ENCODE assay signal across 1 cellular context in genomic region chr2:3108710-3109702, GRCh38.
TF ChIP-seq lines count a peak whose summit lies in the region.

No MANE protein-coding gene starts in this region.

TF ChIP-seq in HepG2, 621 proteins besides CTCF, POLR2A, EP300 and RAD21:
- TF ChIP-seq NCOR1 (IDR thresholded peaks at IDR 0.05; ENCODE audit: borderline replicate concordance, low read length) = no peak
- TF ChIP-seq CHCHD3 (CRISPR knock-in tag; IDR thresholded peaks at IDR 0.05) = no peak
- TF ChIP-seq CENPT (CRISPR knock-in tag; IDR thresholded peaks at IDR 0.05; ENCODE audit: low read depth) = no peak
- TF ChIP-seq IRF2 (CRISPR knock-in tag; IDR thresholded peaks at IDR 0.05) = no peak
- TF ChIP-seq, protein P1, sequence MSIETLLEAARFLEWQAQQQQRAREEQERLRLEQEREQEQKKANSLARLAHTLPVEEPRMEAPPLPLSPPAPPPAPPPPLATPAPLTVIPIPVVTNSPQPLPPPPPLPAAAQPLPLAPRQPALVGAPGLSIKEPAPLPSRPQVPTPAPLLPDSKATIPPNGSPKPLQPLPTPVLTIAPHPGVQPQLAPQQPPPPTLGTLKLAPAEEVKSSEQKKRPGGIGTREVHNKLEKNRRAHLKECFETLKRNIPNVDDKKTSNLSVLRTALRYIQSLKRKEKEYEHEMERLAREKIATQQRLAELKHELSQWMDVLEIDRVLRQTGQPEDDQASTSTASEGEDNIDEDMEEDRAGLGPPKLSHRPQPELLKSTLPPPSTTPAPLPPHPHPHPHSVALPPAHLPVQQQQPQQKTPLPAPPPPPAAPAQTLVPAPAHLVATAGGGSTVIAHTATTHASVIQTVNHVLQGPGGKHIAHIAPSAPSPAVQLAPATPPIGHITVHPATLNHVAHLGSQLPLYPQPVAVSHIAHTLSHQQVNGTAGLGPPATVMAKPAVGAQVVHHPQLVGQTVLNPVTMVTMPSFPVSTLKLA (IDR thresholded peaks at IDR 0.05) = peak; percentile 35
